ENCODE assay signal across 35 cellular contexts in the genomic region with DNA sequence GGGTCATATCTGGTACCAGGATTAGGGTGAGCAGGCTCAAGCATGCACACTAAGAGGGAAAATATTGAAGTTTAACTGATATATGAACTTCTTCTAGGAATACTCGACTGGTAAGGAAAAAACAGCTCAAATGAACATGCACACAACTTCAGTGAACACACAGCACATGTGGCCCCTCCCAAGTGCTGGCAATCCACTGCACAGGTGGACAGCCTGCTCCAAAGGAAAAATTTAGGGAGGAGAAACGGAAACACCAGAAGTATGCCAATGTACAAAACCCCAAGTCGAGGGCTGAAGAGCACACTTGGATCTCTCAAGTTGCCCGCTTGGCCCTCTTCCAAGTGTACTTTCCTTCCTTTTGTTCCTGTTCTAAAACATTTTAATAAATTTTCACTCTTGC.
"Had no signal": no experiment of that assay in that cellular context is flagged by ENCODE, and none has a peak within 500 bp of the region (broad histone marks: within the 10 kb centered on the region; RNA-seq: fewer than 3 reads in every experiment).

No MANE protein-coding gene starts in this region.

- H3K4me2 ChIP-seq: KMS-11 had no signal

- H3K9me3 ChIP-seq: MG63 had no signal

- H3K36me3 ChIP-seq: MG63 had no signal

- H3K9ac ChIP-seq: KMS-11 had no signal

- DNase-seq: Karpas-422, Kasumi-1, KG1, MG63, MM.1S, MV-4-11, NCI-H1048, NCI-H1092, NCI-H1092 treated with DMSO at 0.1 percent for 48 hours, NCI-H1105, NCI-H1105 treated with DMSO at 0.1 percent for 48 hours, NCI-H1417, NCI-H1417 treated with DMSO at 0.1 percent for 48 hours, NCI-H1436, NCI-H1436 treated with DMSO at 0.1 percent for 48 hours, NCI-H146, NCI-H1694, NCI-H1694 treated with DMSO at 0.1 percent for 48 hours, NCI-H187, NCI-H187 treated with DMSO at 0.1 percent for 48 hours, NCI-H1930, NCI-H2029, NCI-H2029 treated with DMSO at 0.1 percent for 48 hours, NCI-H2081, NCI-H2081 treated with DMSO at 0.1 percent for 48 hours, NCI-H2107, NCI-H2171, NCI-H2171 treated with DMSO at 0.1 percent for 48 hours, NCI-H2227 treated with DMSO at 0.1 percent for 48 hours, NCI-H226, NCI-H345, NCI-H446, NCI-H446 treated with DMSO at 0.1 percent for 48 hours, NCI-H510A had no signal

- H3K4me3 ChIP-seq: MG63 had no signal

- H3K27me3 ChIP-seq: MG63 had no signal

- H3K27ac ChIP-seq: KMS-11 had no signal
